25 cellular contexts compared by ENCODE assay signal in genomic region chr20:873875-874607, GRCh38. TPM values are rescaled to one million over a fixed set of nuclear protein-coding genes. Genes with fewer than 3 reads are reported as not detected.
A peak's percentile ranks its signal among the peaks of the same experiment; 100 is the strongest.
DNase-seq lines count a peak whose midpoint lies in the region; ATAC-seq and TF ChIP-seq lines count a peak whose summit lies in the region.
"Had no signal": no experiment of that assay in that cellular context is flagged by ENCODE, and none has a peak within 500 bp of the region (broad histone marks: within the 10 kb centered on the region; RNA-seq: fewer than 3 reads in every experiment).

No MANE protein-coding gene starts in this region.

- no peaks in the 10 kb centered on the region for H3K79me2 ChIP-seq in GM23338 (replicated peaks; ENCODE audit: insufficient read depth)

- H3K27ac Mint-ChIP-seq in activated naive CD4-positive, alpha-beta T cell treated with anti-CD3 and anti-CD28 coated beads for 36 hours, result no peak overlapping the region
- no peak overlapping the region for H3K27ac Mint-ChIP-seq in GM23338

- intact Hi-C loops in activated naive CD4-positive, alpha-beta T cell treated with anti-CD3 and anti-CD28 coated beads for 36 hours (cut with micrococcal nuclease), result no loop called here

- DNase-seq in activated naive CD4-positive, alpha-beta T cell treated with anti-CD3 and anti-CD28 coated beads for 36 hours, result peak; percentile 51
- no peak for DNase-seq in activated naive CD4-positive, alpha-beta T cell treated with anti-CD3 and anti-CD28 coated beads, Interleukin-2, amount 50 U/mL, for 16 hours
- DNase-seq in GM23338 (ENCODE audit: low spot score) (no peak), DMS79 (lab: John Stamatoyannopoulos, UW) (no peak)
- no peak for DNase-seq in stimulated activated naive CD8-positive, alpha-beta T cell treated with anti-CD3 and anti-CD28 coated beads, Interleukin-15, Interleukin-2, amounts not matched to agents 100 U/mL and 50 U/mL, for 24 hours
- DNase-seq: BE2C; CD4-positive, CD25-positive, alpha-beta regulatory T cell; COR-L47; GDM1; Karpas-422; NCI-H1417 treated with DMSO at 0.1 percent for 48 hours; NCI-H1930; NCI-H2171; NCI-H774; OCI-M1; SHP77 had no signal

- H3K4me2 ChIP-seq in GM23338, result no peak overlapping the region

- no peaks in the 10 kb centered on the region for H3K4me1 ChIP-seq in GM23338 (ENCODE audit: insufficient read depth)
- H3K4me1 ChIP-seq: BE2C, HAP-1 had no signal

- H3K36me3 Mint-ChIP-seq in activated naive CD4-positive, alpha-beta T cell treated with anti-CD3 and anti-CD28 coated beads for 36 hours (ENCODE audit: low read depth), result no peaks in the 10 kb centered on the region
- no peaks in the 10 kb centered on the region for H3K36me3 Mint-ChIP-seq in GM23338 (ENCODE audit: low read depth)
- H3K36me3 Mint-ChIP-seq: CD4-positive, CD25-positive, alpha-beta regulatory T cell had no signal

- H3K27me3 Mint-ChIP-seq in activated naive CD4-positive, alpha-beta T cell treated with anti-CD3 and anti-CD28 coated beads for 36 hours (ENCODE audit: low read depth), result no peaks in the 10 kb centered on the region
- H3K27me3 Mint-ChIP-seq in GM23338 (ENCODE audit: insufficient read depth, low read depth, poor library complexity), result peaks cover 6% of the 10 kb centered on the region

- H3K27me3 ChIP-seq in GM23338 (ENCODE audit: insufficient read depth), result no peaks in the 10 kb centered on the region
- H3K27me3 ChIP-seq: BE2C had no signal

- CTCF ChIA-PET in activated naive CD4-positive, alpha-beta T cell treated with anti-CD3 and anti-CD28 coated beads for 36 hours (lab: Charles Lee), result interaction anchor here (1.5 kb wide), 1 partner anchor 83 kb away, joined by 4 read pairs; no protein-coding TSS in a partner anchor

- H3K4me3 ChIP-seq in GM23338, result no peak overlapping the region
- H3K4me3 ChIP-seq: HAP-1, SK-N-MC had no signal

- H2AFZ ChIP-seq in GM23338, result peak overlapping the region; percentile 98

- no peaks in the 10 kb centered on the region for H3K36me3 ChIP-seq in GM23338 (ENCODE audit: insufficient read depth)
- H3K36me3 ChIP-seq: BE2C, HAP-1 had no signal

- no peaks in the 10 kb centered on the region for H3F3A ChIP-seq in GM23338 (replicated peaks; ENCODE audit: low read depth)

- H3K4me1 Mint-ChIP-seq in activated naive CD4-positive, alpha-beta T cell treated with anti-CD3 and anti-CD28 coated beads for 36 hours (ENCODE audit: low read depth), result no peaks in the 10 kb centered on the region
- peaks cover 9% of the 10 kb centered on the region for H3K4me1 Mint-ChIP-seq in GM23338

- no peaks in the 10 kb centered on the region for H3K9me3 Mint-ChIP-seq in activated naive CD4-positive, alpha-beta T cell treated with anti-CD3 and anti-CD28 coated beads for 36 hours
- H3K9me3 Mint-ChIP-seq in GM23338, result no peaks in the 10 kb centered on the region; the same call in 2 of the 3 replicates
- H3K9me3 Mint-ChIP-seq: IgD-negative memory B cell had no signal

- no peak for TF ChIP-seq CTCF in GM23338 (conservative IDR thresholded peaks at IDR 0.05; ENCODE audit: low read depth in 2 of 2)

- H3K27ac ChIP-seq in GM23338 (ENCODE audit: low read depth), result no peak overlapping the region
- H3K27ac ChIP-seq: SK-N-MC had no signal

- no peak for ATAC-seq in GM23338
- ATAC-seq in esophagus mucosa, result peak; percentile 24
- peak; percentile 12 for ATAC-seq in stimulated activated naive CD8-positive, alpha-beta T cell treated with anti-CD3 and anti-CD28 coated beads, Interleukin-15, Interleukin-2, amounts not matched to agents 100 U/mL and 50 U/mL, for 24 hours
- no peak for ATAC-seq in GM19397 (IDR thresholded peaks at IDR 0.05; ENCODE audit: unreplicated experiment)
- no peak for ATAC-seq in GM19395 (IDR thresholded peaks at IDR 0.05; ENCODE audit: unreplicated experiment)

- H3K4me3 Mint-ChIP-seq in activated naive CD4-positive, alpha-beta T cell treated with anti-CD3 and anti-CD28 coated beads for 36 hours, result no peak overlapping the region
- no peak overlapping the region; the same call in 2 of the 3 replicates for H3K4me3 Mint-ChIP-seq in GM23338
- H3K4me3 Mint-ChIP-seq: CD4-positive, CD25-positive, alpha-beta regulatory T cell had no signal

- H4K20me1 ChIP-seq in GM23338 (replicated peaks; ENCODE audit: insufficient read depth), result no peaks in the 10 kb centered on the region

- no peaks in the 10 kb centered on the region for H3K9me2 ChIP-seq in GM23338 (ENCODE audit: insufficient read depth)

TF ChIP-seq in GM23338, 12 proteins besides CTCF, POLR2A, EP300 and RAD21 (continues in another document):
- TF ChIP-seq EZH2phosphoT487 (IDR thresholded peaks at IDR 0.05; ENCODE audit: unreplicated experiment) (no peak), STAT1 (IDR thresholded peaks at IDR 0.05; ENCODE audit: unreplicated experiment) (no peak), ZNF114 (CRISPR knock-in tag; IDR thresholded peaks at IDR 0.05) (no peak), ZNF331 (CRISPR knock-in tag; IDR thresholded peaks at IDR 0.05; ENCODE audit: low read depth) (no peak), ZNF462 (CRISPR knock-in tag; IDR thresholded peaks at IDR 0.05) (no peak)

RNA-seq across cellular contexts. Expression of gene FAM110A, which starts 40.5 kb away (rescaled TPM):
- 10 to 100 TPM; 15.4 to 16.2 TPM for total RNA-seq in activated naive CD4-positive, alpha-beta T cell treated with anti-CD3 and anti-CD28 coated beads for 36 hours
- total RNA-seq in GM23338 (2014; rRNA removed; shearing (Covaris generic)), result 13.7 and 15.0 TPM in 2 replicates
- polyA plus RNA-seq in GM23338 (2016; fragmentation: Nextera tagmentation; extraction: Ambion mirVana), result 9.9 and 10.7 TPM in 2 replicates
- total RNA-seq in esophagus mucosa, result 32.8 TPM

RNA-seq across cellular contexts. Expression of gene ANGPT4, which starts 42.1 kb away (rescaled TPM):
- not detected for total RNA-seq in activated naive CD4-positive, alpha-beta T cell treated with anti-CD3 and anti-CD28 coated beads for 36 hours
- total RNA-seq in GM23338 (2014; rRNA removed; shearing (Covaris generic)), result 0.17 and 1.0 TPM in 2 replicates
- polyA plus RNA-seq in GM23338 (2016; fragmentation: Nextera tagmentation; extraction: Ambion mirVana), result 0.05 TPM in 1 of 2 replicates, not detected in the other
- 0.08 TPM for total RNA-seq in esophagus mucosa
- total RNA-seq: CD4-positive, CD25-positive, alpha-beta regulatory T cell; MCF 10A; NCI-H460; RPMI7951 had no signal
- polyA plus RNA-seq: CD4-positive, CD25-positive, alpha-beta regulatory T cell; IgD-negative memory B cell had no signal

Comparison
In these comparisons a context has a peak if more than half of its experiments do, and no peak if none do; other contexts are left out.
1. ATAC-seq: peak in esophagus mucosa (single experiment) and stimulated activated naive CD8-positive, alpha-beta T cell treated with anti-CD3 and anti-CD28 coated beads, Interleukin-15, Interleukin-2, amounts not matched to agents 100 U/mL and 50 U/mL, for 24 hours (single experiment); none in GM23338 (single experiment), GM19397 (single experiment) and GM19395 (single experiment).